In genomic region chr20:53623454-53624206, GRCh38 we compare ENCODE assay signal across 1 cellular context.
TF ChIP-seq lines count a peak whose summit lies in the region.

No MANE protein-coding gene starts in this region.

TF ChIP-seq in HepG2, 621 proteins besides CTCF, POLR2A, EP300 and RAD21 (continued from another document and continues in another):
- TF ChIP-seq FOXP4 (CRISPR knock-in tag; IDR thresholded peaks at IDR 0.05) = peak; percentile 34; the same call in 1 of the 2 replicates
- TF ChIP-seq ZBTB33 (CRISPR knock-in tag; IDR thresholded peaks at IDR 0.05) = 0 out of 2 replicates have a peak, but pooled peaks have one; percentile 14
- 0 out of 2 replicates have a peak, but pooled peaks have one; percentile 57 for TF ChIP-seq KDM4B (CRISPR knock-in tag; IDR thresholded peaks at IDR 0.05)
- TF ChIP-seq NCOA2 (CRISPR knock-in tag; IDR thresholded peaks at IDR 0.05) = peak; percentile 58
- peak; percentile 85; the same call in 1 of the 2 replicates for TF ChIP-seq SP140L (CRISPR knock-in tag; IDR thresholded peaks at IDR 0.05; ENCODE audit: borderline replicate concordance)
- no peak for TF ChIP-seq HBP1 (CRISPR knock-in tag; IDR thresholded peaks at IDR 0.05; ENCODE audit: low read depth)
- no peak for TF ChIP-seq ADNP (CRISPR knock-in tag; IDR thresholded peaks at IDR 0.05)
- TF ChIP-seq NCOA1 (CRISPR knock-in tag; IDR thresholded peaks at IDR 0.05) = 0 out of 2 replicates have a peak, but pooled peaks have one; percentile 26
- peak; percentile 71; the same call in 1 of the 2 replicates for TF ChIP-seq ZNF792 (CRISPR knock-in tag; IDR thresholded peaks at IDR 0.05)
- TF ChIP-seq DPF2 (CRISPR knock-in tag; IDR thresholded peaks at IDR 0.05; ENCODE audit: borderline replicate concordance, low read depth) = 0 out of 2 replicates have a peak, but pooled peaks have one; percentile 36
- TF ChIP-seq GTF2F1 (IDR thresholded peaks at IDR 0.05; ENCODE audit: low read length) = peak; percentile 38; the same call in 1 of the 2 replicates
- no peak for TF ChIP-seq ZNF530 (CRISPR knock-in tag; IDR thresholded peaks at IDR 0.05; ENCODE audit: low read depth)
- TF ChIP-seq ZNF691 (CRISPR knock-in tag; IDR thresholded peaks at IDR 0.05; ENCODE audit: borderline replicate concordance, low read depth) = peak; percentile 58; the same call in 1 of the 2 replicates
- peak; percentile 76 for TF ChIP-seq ZNF574 (CRISPR knock-in tag; IDR thresholded peaks at IDR 0.05)
- TF ChIP-seq ZNF749 (CRISPR knock-in tag; IDR thresholded peaks at IDR 0.05; ENCODE audit: borderline replicate concordance) = peak; percentile 70; the same call in 1 of the 2 replicates
- TF ChIP-seq ZNF407 (CRISPR knock-in tag; IDR thresholded peaks at IDR 0.05; ENCODE audit: not compliant biosample characterization) = peak; percentile 42
- no peak for TF ChIP-seq ZBTB21 (CRISPR knock-in tag; IDR thresholded peaks at IDR 0.05)
- TF ChIP-seq YEATS2 (CRISPR knock-in tag; IDR thresholded peaks at IDR 0.05; ENCODE audit: borderline replicate concordance) = peak; percentile 72; the same call in 1 of the 2 replicates
- peak; percentile 85; the same call in 1 of the 2 replicates for TF ChIP-seq RCOR2 (CRISPR knock-in tag; IDR thresholded peaks at IDR 0.05)
- TF ChIP-seq POLR2G (IDR thresholded peaks at IDR 0.05; ENCODE audit: low read depth, low read length) = peak; percentile 93
- peak; percentile 52 for TF ChIP-seq ESRRA (CRISPR knock-in tag; IDR thresholded peaks at IDR 0.05; ENCODE audit: low read depth)
- TF ChIP-seq RFX3 (CRISPR knock-in tag; IDR thresholded peaks at IDR 0.05) = 0 out of 2 replicates have a peak, but pooled peaks have one; percentile 32
- peak; percentile 47; the same call in 1 of the 2 replicates for TF ChIP-seq NCOR1 (IDR thresholded peaks at IDR 0.05; ENCODE audit: borderline replicate concordance, low read length)
- TF ChIP-seq SRY (CRISPR knock-in tag; IDR thresholded peaks at IDR 0.05) = no peak
- peak; percentile 71; the same call in 1 of the 2 replicates for TF ChIP-seq ZNF264 (CRISPR knock-in tag; IDR thresholded peaks at IDR 0.05)
- TF ChIP-seq ZNF275 (CRISPR knock-in tag; IDR thresholded peaks at IDR 0.05; ENCODE audit: borderline replicate concordance) = 0 out of 2 replicates have a peak, but pooled peaks have one; percentile 60
- TF ChIP-seq ZNF136 (CRISPR knock-in tag; IDR thresholded peaks at IDR 0.05; ENCODE audit: low read depth) = no peak
- TF ChIP-seq MYNN (CRISPR knock-in tag; IDR thresholded peaks at IDR 0.05; ENCODE audit: low read depth) = no peak
- peak; percentile 89 for TF ChIP-seq ZBTB37 (CRISPR knock-in tag; IDR thresholded peaks at IDR 0.05)
- TF ChIP-seq ISL2 (CRISPR knock-in tag; IDR thresholded peaks at IDR 0.05) = peak; percentile 48; the same call in 1 of the 2 replicates
- TF ChIP-seq TGIF2 (CRISPR knock-in tag; IDR thresholded peaks at IDR 0.05) = peak; percentile 82
- peak; percentile 94 for TF ChIP-seq ZNF263 (CRISPR knock-in tag; IDR thresholded peaks at IDR 0.05)
- peak; percentile 77 for TF ChIP-seq ZC3H4 (CRISPR knock-in tag; IDR thresholded peaks at IDR 0.05; ENCODE audit: borderline replicate concordance)
- TF ChIP-seq ZNF33B (CRISPR knock-in tag; IDR thresholded peaks at IDR 0.05) = peak; percentile 69; the same call in 1 of the 2 replicates
- 0 out of 2 replicates have a peak, but pooled peaks have one; percentile 1 for TF ChIP-seq ZNF777 (CRISPR knock-in tag; IDR thresholded peaks at IDR 0.05)
- TF ChIP-seq ETV5 (CRISPR knock-in tag; IDR thresholded peaks at IDR 0.05; ENCODE audit: borderline replicate concordance) = peak; percentile 50; the same call in 1 of the 2 replicates
- TF ChIP-seq DNMT3B (CRISPR knock-in tag; conservative IDR thresholded peaks at IDR 0.05) = peak; percentile 60; the same call in 1 of the 2 replicates
- no peak for TF ChIP-seq STAT5B (CRISPR knock-in tag; IDR thresholded peaks at IDR 0.05)
- TF ChIP-seq TOE1 (CRISPR knock-in tag; IDR thresholded peaks at IDR 0.05) = peak; percentile 29; the same call in 1 of the 2 replicates
- no peak for TF ChIP-seq NFE2L1 (CRISPR knock-in tag; IDR thresholded peaks at IDR 0.05; ENCODE audit: borderline replicate concordance)
- TF ChIP-seq ZNF24 (IDR thresholded peaks at IDR 0.05) = peak; percentile 22; the same call in 1 of the 2 replicates
